25 cellular contexts compared by ENCODE assay signal in genomic region chr2:31190188-31190587, GRCh38. TPM values are rescaled to one million over a fixed set of nuclear protein-coding genes. Genes with fewer than 3 reads are reported as not detected.
"Had no signal": no experiment of that assay in that cellular context is flagged by ENCODE, and none has a peak within 500 bp of the region (broad histone marks: within the 10 kb centered on the region; RNA-seq: fewer than 3 reads in every experiment).

No MANE protein-coding gene starts in this region.

- H3K27ac ChIP-seq: colonic mucosa, epithelial cell of prostate, esophagus squamous epithelium, gastrocnemius medialis, heart right ventricle, left lung, lower lobe of right lung had no signal

- H3K27me3 ChIP-seq: colonic mucosa, gastrocnemius medialis, heart right ventricle, left lung had no signal

- H3K4me3 ChIP-seq: colonic mucosa, esophagus squamous epithelium, gastrocnemius medialis, heart right ventricle, left lung, lower lobe of right lung, mucosa of descending colon had no signal

- H3K4me1 ChIP-seq: colonic mucosa, esophagus squamous epithelium, gastrocnemius medialis, heart right ventricle, left lung, lower lobe of right lung had no signal

- H3K9me3 ChIP-seq: colonic mucosa, esophagus squamous epithelium, gastrocnemius medialis, heart right ventricle, left lung, lower lobe of right lung, mucosa of descending colon had no signal

- FAIRE-seq: endometrium, islet of Langerhans, keratinocyte had no signal

- H3K36me3 ChIP-seq: colonic mucosa, gastrocnemius medialis, heart right ventricle, left lung, lower lobe of right lung had no signal

- ATAC-seq: effector memory CD8-positive, alpha-beta T cell; esophagus mucosa; gastrocnemius medialis; heart right ventricle; left cardiac atrium; left lung; left ventricle myocardium superior; lower lobe of right lung; mucosa of descending colon had no signal

- DNase-seq: colonic mucosa; cortex of kidney; effector CD8-positive, alpha-beta T cell; effector memory CD8-positive, alpha-beta T cell; erythroblast; esophagus squamous epithelium; foreskin fibroblast; foreskin melanocyte; gastrocnemius medialis; glutamatergic neuron; heart right ventricle; hippocampal formation; left cardiac atrium; left lung; left ventricle myocardium superior; lower lobe of right lung; mesenchymal stem cell; mucosa of descending colon had no signal

RNA-seq across cellular contexts. Expression of gene CAPN14, which starts 27.1 kb away (rescaled TPM):
- total RNA-seq: gastrocnemius medialis, myocyte had no signal

RNA-seq across cellular contexts. Expression of gene GALNT14, which starts 51.9 kb away (rescaled TPM):
- total RNA-seq: lung microvascular endothelial cell, myocyte had no signal
